In the genomic region with DNA sequence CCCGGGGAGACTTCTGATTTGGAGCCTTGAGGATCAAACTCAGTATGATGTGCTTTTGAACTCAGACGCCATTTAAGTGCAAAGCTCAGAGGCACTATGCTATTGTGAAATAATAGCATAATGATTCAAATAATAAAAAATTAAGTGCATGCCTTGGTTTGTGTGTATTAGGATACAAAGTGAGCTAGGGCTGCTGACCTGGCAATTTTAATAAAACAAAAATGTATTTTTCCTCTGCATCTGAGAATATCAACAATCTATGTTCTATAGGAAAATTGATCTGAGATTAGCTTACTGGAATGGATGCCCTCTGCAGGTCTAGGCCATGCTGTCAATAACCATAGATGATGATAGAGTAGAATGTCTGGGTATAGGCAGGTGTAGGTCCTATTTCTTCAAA, we compare ENCODE assay signal across 34 cellular contexts.
"Had no signal": no experiment of that assay in that cellular context is flagged by ENCODE, and none has a peak within 500 bp of the region (broad histone marks: within the 10 kb centered on the region; RNA-seq: fewer than 3 reads in every experiment).

No MANE protein-coding gene starts in this region.

- DNase-seq: Karpas-422, Kasumi-1, MG63, MM.1S, MV-4-11, NCI-H1048, NCI-H1092, NCI-H1092 treated with DMSO at 0.1 percent for 48 hours, NCI-H1105, NCI-H1105 treated with DMSO at 0.1 percent for 48 hours, NCI-H1417, NCI-H1417 treated with DMSO at 0.1 percent for 48 hours, NCI-H1436, NCI-H1436 treated with DMSO at 0.1 percent for 48 hours, NCI-H146, NCI-H1694, NCI-H1694 treated with DMSO at 0.1 percent for 48 hours, NCI-H187, NCI-H187 treated with DMSO at 0.1 percent for 48 hours, NCI-H1930, NCI-H2029, NCI-H2029 treated with DMSO at 0.1 percent for 48 hours, NCI-H2081, NCI-H2081 treated with DMSO at 0.1 percent for 48 hours, NCI-H2107, NCI-H2171, NCI-H2171 treated with DMSO at 0.1 percent for 48 hours, NCI-H2227 treated with DMSO at 0.1 percent for 48 hours, NCI-H226, NCI-H345, NCI-H446, NCI-H446 treated with DMSO at 0.1 percent for 48 hours, NCI-H510A, NCI-H524 had no signal

- H3K36me3 ChIP-seq: MG63 had no signal

- H3K9me3 ChIP-seq: MG63 had no signal

- H3K4me3 ChIP-seq: MG63 had no signal
